In the genomic region with DNA sequence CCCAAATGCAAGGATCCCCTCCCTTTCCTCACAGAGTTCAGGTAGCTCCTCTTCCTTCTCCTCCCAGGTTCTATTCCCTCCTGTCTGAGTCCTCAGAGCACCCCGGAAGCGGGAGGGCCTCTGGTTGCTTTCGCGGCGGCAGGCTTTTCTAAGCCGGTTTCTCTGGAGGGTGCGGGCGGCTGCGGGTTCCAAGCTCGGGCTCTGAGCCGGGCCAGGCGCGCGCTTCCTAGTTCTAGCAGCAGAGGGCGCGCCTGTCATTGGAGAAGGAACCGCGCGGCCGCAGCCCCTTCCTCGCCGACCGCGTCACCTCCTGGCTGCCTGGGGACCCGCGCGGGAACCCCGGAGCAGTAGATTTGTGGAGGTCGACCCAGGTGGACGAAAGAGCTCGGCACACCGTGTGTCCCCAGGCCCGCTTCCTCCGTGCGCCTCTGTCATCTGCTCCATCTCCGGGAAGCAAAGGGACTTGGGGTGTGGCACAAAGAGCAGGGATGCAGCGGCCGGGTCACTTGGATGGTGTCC, we compare ENCODE assay signal across 8 cellular contexts.
DNase-seq lines count a peak whose midpoint lies in the region; FAIRE-seq and TF ChIP-seq lines count a peak whose summit lies in the region.

No MANE protein-coding gene starts in this region.

- H4K20me1 ChIP-seq in BLaER1 treated with 17β-estradiol and CSF1 and Interleukin-3, amounts not matched to agents 10 nM and 100 nM, result no peaks in the 10 kb centered on the region; a peak in 2 of 22 replicates

- H3K4me3 Mint-ChIP-seq in nephron, result peak overlapping the region in 1 of 3 experiments; percentile 36

- peak overlapping the region in 6 of 10 experiments; percentile 21 to 54 (median 40); a peak in 8 of 20 replicates for H3K4me3 ChIP-seq in BLaER1 treated with 17β-estradiol and CSF1 and Interleukin-3, amounts not matched to agents 10 nM and 100 nM
- peak overlapping the region; percentile 30 to 57 (median 46) for H3K4me3 ChIP-seq in esophagus muscularis mucosa

- H3K9me3 ChIP-seq in BLaER1 treated with 17β-estradiol and CSF1 and Interleukin-3, amounts not matched to agents 10 nM and 100 nM (replicated peaks in 1 of 11), result peaks cover 0 to 9% (median 0%) of the 10 kb centered on the region in 11 experiments; a peak in 2 of 22 replicates
- H3K9me3 ChIP-seq in esophagus muscularis mucosa, result no peaks in the 10 kb centered on the region

- no peaks in the 10 kb centered on the region for H3K36me3 ChIP-seq in BLaER1 treated with 17β-estradiol and CSF1 and Interleukin-3, amounts not matched to agents 10 nM and 100 nM
- no peaks in the 10 kb centered on the region for H3K36me3 ChIP-seq in esophagus muscularis mucosa

- H3K27ac Mint-ChIP-seq in nephron, result no peak overlapping the region

- peak overlapping the region in 4 of 11 experiments; percentile 12 to 32 (median 25); a peak in 4 of 22 replicates for H3K9ac ChIP-seq in BLaER1 treated with 17β-estradiol and CSF1 and Interleukin-3, amounts not matched to agents 10 nM and 100 nM

- H3K4me2 ChIP-seq in BLaER1 treated with 17β-estradiol and CSF1 and Interleukin-3, amounts not matched to agents 10 nM and 100 nM, result peak overlapping the region; percentile 68 to 95 (median 83)

- H3K27me3 Mint-ChIP-seq in nephron (ENCODE audit: low read depth), result peaks cover 84% of the 10 kb centered on the region

- intact Hi-C loops in esophagus muscularis mucosa (cut with DNase I), result loop anchor here (5.0 to 10.0 kb wide), 3 partner anchors 212 to 637 kb away; no protein-coding TSS in a partner anchor

- H3K9me3 Mint-ChIP-seq in nephron, result peaks cover 10% of the 10 kb centered on the region

- peak; percentile 30 for DNase-seq in GM18507 (ENCODE audit: extremely low spot score, insufficient read length, low read depth)
- peak; percentile 30 for DNase-seq in SW480 (ENCODE audit: low spot score)
- DNase-seq in esophagus muscularis mucosa (ENCODE audit: extremely low spot score), result no peak
- peak; percentile 69 for DNase-seq in urothelium cell line (ENCODE audit: low spot score)
- DNase-seq in dedifferentiated amniotic fluid mesenchymal stem cell (ENCODE audit: extremely low spot score), result no peak

- FAIRE-seq in GM18507 (lab: Jason Lieb, UNC), result no peak
- FAIRE-seq in urothelium cell line (lab: Jason Lieb, UNC), result no peak

- peak; percentile 94 for TF ChIP-seq CTCF in LNCAP (IDR thresholded peaks at IDR 0.05)
- TF ChIP-seq CTCF in esophagus muscularis mucosa (IDR thresholded peaks at IDR 0.05), result peak; percentile 79 to 99 (median 89)
- TF ChIP-seq CTCF in nephron (IDR thresholded peaks at IDR 0.05; ENCODE audit: unreplicated experiment in 3 of 3), result peak; percentile 92 to 98 (median 95)

- no peaks in the 10 kb centered on the region for H3K36me3 Mint-ChIP-seq in nephron (ENCODE audit: low read depth)

- peaks cover 37% of the 10 kb centered on the region for H3K4me1 Mint-ChIP-seq in nephron

- H3K4me1 ChIP-seq in BLaER1 treated with 17β-estradiol and CSF1 and Interleukin-3, amounts not matched to agents 10 nM and 100 nM, result peaks cover 0 to 16% (median 10%) of the 10 kb centered on the region in 10 experiments; a peak in 15 of 20 replicates
- peaks cover 18 to 44% (median 42%) of the 10 kb centered on the region in 4 donors for H3K4me1 ChIP-seq in esophagus muscularis mucosa

- TF ChIP-seq POLR2A in esophagus muscularis mucosa (IDR thresholded peaks at IDR 0.05; ENCODE audit: low read depth), result no peak

- no peak for TF ChIP-seq EP300 in esophagus muscularis mucosa (IDR thresholded peaks at IDR 0.05)

- 6% methylated on average over 25 of the region's 38 CpGs for WGBS in esophagus muscularis mucosa

- H3K27ac ChIP-seq in BLaER1 treated with 17β-estradiol and CSF1 and Interleukin-3, amounts not matched to agents 10 nM and 100 nM, result no peak overlapping the region
- H3K27ac ChIP-seq in esophagus muscularis mucosa (replicated peaks in 1 of 4), result no peak overlapping the region

- H3K27me3 ChIP-seq in BLaER1 treated with 17β-estradiol and CSF1 and Interleukin-3, amounts not matched to agents 10 nM and 100 nM, result peaks cover 0 to 14% (median 6%) of the 10 kb centered on the region in 11 experiments; a peak in 9 of 22 replicates
- peaks cover 0 to 13% (median 0%) of the 10 kb centered on the region in 4 donors for H3K27me3 ChIP-seq in esophagus muscularis mucosa

Comparison
In these comparisons a context has a peak if more than half of its experiments do, and no peak if none do; other contexts are left out.
1. DNase-seq: peak in GM18507 (single experiment), SW480 (single experiment) and urothelium cell line (single experiment); none in esophagus muscularis mucosa (single experiment) and dedifferentiated amniotic fluid mesenchymal stem cell (single experiment).
2. Peak in every context shown above with its lines, with median percentiles within 50 percentile points of each other: CTCF ChIP-seq.